ENCODE assay signal across 15 cellular contexts in genomic region chr17:62611767-62612166, GRCh38.
A peak's percentile ranks its signal among the peaks of the same experiment; 100 is the strongest.
DNase-seq lines count a peak whose midpoint lies in the region; ATAC-seq lines count a peak whose summit lies in the region.
"Had no signal": no experiment of that assay in that cellular context is flagged by ENCODE, and none has a peak within 500 bp of the region (broad histone marks: within the 10 kb centered on the region; RNA-seq: fewer than 3 reads in every experiment).

No MANE protein-coding gene starts in this region.

- H3K4me3 ChIP-seq in BLaER1 treated with 17β-estradiol and CSF1 and Interleukin-3, amounts not matched to agents 10 nM and 100 nM = no peak overlapping the region
- H3K4me3 ChIP-seq: hepatocyte had no signal

- no peaks in the 10 kb centered on the region for H3K27me3 Mint-ChIP-seq in dendritic cell treated with granulocyte-macrophage colony-stimulating factor and Interleukin-4, amounts not matched to agents 40 ng/mL and 50 ng/mL, for 4 days

- H3K36me3 ChIP-seq in BLaER1 treated with 17β-estradiol and CSF1 and Interleukin-3, amounts not matched to agents 10 nM and 100 nM = peaks cover 69 to 100% (median 94%) of the 10 kb centered on the region in 11 experiments

- peaks cover 0 to 71% (median 41%) of the 10 kb centered on the region in 10 experiments; a peak in 16 of 20 replicates for H3K4me1 ChIP-seq in BLaER1 treated with 17β-estradiol and CSF1 and Interleukin-3, amounts not matched to agents 10 nM and 100 nM

- no peaks in the 10 kb centered on the region for H3K27me3 ChIP-seq in BLaER1 treated with 17β-estradiol and CSF1 and Interleukin-3, amounts not matched to agents 10 nM and 100 nM
- H3K27me3 ChIP-seq: hepatocyte had no signal

- peak overlapping the region in 8 of 11 experiments; percentile 15 to 85 (median 69); a peak in 13 of 22 replicates for H3K4me2 ChIP-seq in BLaER1 treated with 17β-estradiol and CSF1 and Interleukin-3, amounts not matched to agents 10 nM and 100 nM
- H3K4me2 ChIP-seq: hepatocyte had no signal

- H4K20me1 ChIP-seq in BLaER1 treated with 17β-estradiol and CSF1 and Interleukin-3, amounts not matched to agents 10 nM and 100 nM = peaks cover 0 to 6% (median 0%) of the 10 kb centered on the region in 11 experiments; a peak in 2 of 22 replicates

- H3K4me1 Mint-ChIP-seq in dendritic cell treated with granulocyte-macrophage colony-stimulating factor and Interleukin-4, amounts not matched to agents 40 ng/mL and 50 ng/mL, for 4 days (ENCODE audit: low read depth) = peaks cover 29% of the 10 kb centered on the region

- intact Hi-C loops in dendritic cell treated with granulocyte-macrophage colony-stimulating factor and Interleukin-4, amounts not matched to agents 40 ng/mL and 50 ng/mL, for 4 days (cut with micrococcal nuclease) = no loop called here

- H3K27ac ChIP-seq in BLaER1 treated with 17β-estradiol and CSF1 and Interleukin-3, amounts not matched to agents 10 nM and 100 nM = peak overlapping the region; percentile 1 to 86 (median 63); a peak in 16 of 22 replicates
- H3K27ac ChIP-seq: hepatocyte had no signal

- peak overlapping the region in 6 of 11 experiments; percentile 30 to 72 (median 54); a peak in 9 of 22 replicates for H3K9ac ChIP-seq in BLaER1 treated with 17β-estradiol and CSF1 and Interleukin-3, amounts not matched to agents 10 nM and 100 nM

- H3K27ac Mint-ChIP-seq in dendritic cell treated with granulocyte-macrophage colony-stimulating factor and Interleukin-4, amounts not matched to agents 40 ng/mL and 50 ng/mL, for 4 days = peak overlapping the region; percentile 78
- H3K27ac Mint-ChIP-seq: mesothelial cell of epicardium had no signal

- DNase-seq in stimulated activated naive CD4-positive, alpha-beta T cell treated with Interleukin-2 at 50 U/mL for 16 hours (lab: John Stamatoyannopoulos, UW) = no peak
- DNase-seq in stimulated activated CD4-positive, alpha-beta T cell treated with anti-CD3 and anti-CD28 coated beads, Interleukin-2, amount 100 ng/mL, for 24 hours = no peak
- no peak for DNase-seq in 8988T
- DNase-seq in stimulated activated CD4-positive, alpha-beta T cell treated with anti-CD3 and anti-CD28 coated beads, Interleukin-4, amount 100 ng/mL, for 4 hours = no peak
- DNase-seq: activated CD4-positive, alpha-beta T cell treated with anti-CD3 and anti-CD28 coated beads, Interleukin-2, amount 50 U/mL, for 1 hour; erythroblast; H7; NCI-H2081 treated with DMSO at 0.1 percent for 48 hours; NK-92 treated with Interleukin-12 subunit alpha and Interleukin-12 subunit beta, amount 100 ng/mL, for 24 hours had no signal

- no peak overlapping the region for H3K4me3 Mint-ChIP-seq in dendritic cell treated with granulocyte-macrophage colony-stimulating factor and Interleukin-4, amounts not matched to agents 40 ng/mL and 50 ng/mL, for 4 days
- H3K4me3 Mint-ChIP-seq: mesothelial cell of epicardium had no signal

- no peaks in the 10 kb centered on the region for H3K9me3 ChIP-seq in BLaER1 treated with 17β-estradiol and CSF1 and Interleukin-3, amounts not matched to agents 10 nM and 100 nM (replicated peaks in 1 of 11)

- peaks cover 91% of the 10 kb centered on the region for H3K36me3 Mint-ChIP-seq in dendritic cell treated with granulocyte-macrophage colony-stimulating factor and Interleukin-4, amounts not matched to agents 40 ng/mL and 50 ng/mL, for 4 days (ENCODE audit: low read depth)

- ATAC-seq in GM18868 (IDR thresholded peaks at IDR 0.05; ENCODE audit: unreplicated experiment) (peak; percentile 33), HG03108 (IDR thresholded peaks at IDR 0.05; ENCODE audit: unreplicated experiment) (peak; percentile 35)

- no peaks in the 10 kb centered on the region for H3K9me3 Mint-ChIP-seq in dendritic cell treated with granulocyte-macrophage colony-stimulating factor and Interleukin-4, amounts not matched to agents 40 ng/mL and 50 ng/mL, for 4 days
- H3K9me3 Mint-ChIP-seq: mesothelial cell of epicardium had no signal
